Comparison of ENCODE assay signal across 17 cellular contexts in genomic region chr2:241562269-241562891, GRCh38. TPM values are rescaled to one million over a fixed set of nuclear protein-coding genes. Genes with fewer than 3 reads are reported as not detected.
DNase-seq lines count a peak whose midpoint lies in the region; ATAC-seq and TF ChIP-seq lines count a peak whose summit lies in the region.
"Had no signal": no experiment of that assay in that cellular context is flagged by ENCODE, and none has a peak within 500 bp of the region (broad histone marks: within the 10 kb centered on the region; RNA-seq: fewer than 3 reads in every experiment).

No MANE protein-coding gene starts in this region.

- H3K9me3 ChIP-seq in breast epithelium = no peaks in the 10 kb centered on the region
- no peaks in the 10 kb centered on the region for H3K9me3 ChIP-seq in esophagus (ENCODE audit: control insufficient read depth in 2 of 2, insufficient read depth in 1 of 2, low read depth in 1 of 2, low read length in 1 of 2)
- no peaks in the 10 kb centered on the region for H3K9me3 ChIP-seq in osteoblast (ENCODE audit: low read depth, low read length)
- H3K9me3 ChIP-seq: BE2C, HAP-1 had no signal

- H3K4me3 ChIP-seq in breast epithelium (peak overlapping the region in 1 of 3 donors; percentile 80), esophagus (ENCODE audit: low read depth in 1 of 2, low read length in 2 of 2) (peak overlapping the region; percentile 11 to 46), osteoblast (ENCODE audit: insufficient read depth, low read length) (peak overlapping the region; percentile 30)
- H3K4me3 ChIP-seq: HAP-1 had no signal

- peaks cover 53% of the 10 kb centered on the region for H3K79me2 ChIP-seq in osteoblast (ENCODE audit: insufficient read depth, low read length)

- no peak overlapping the region for H2AFZ ChIP-seq in osteoblast (ENCODE audit: low read length)

- no peak overlapping the region for H3K4me3 Mint-ChIP-seq in MCF 10A (ENCODE audit: unreplicated experiment)
- H3K4me3 Mint-ChIP-seq: activated B cell treated with CpG ODN at 0.5 μM for 24 hours; effector memory CD8-positive, alpha-beta T cell had no signal

- peaks cover 11% of the 10 kb centered on the region for H3K4me1 Mint-ChIP-seq in MCF 10A (ENCODE audit: insufficient read depth, unreplicated experiment)

- H3K27me3 Mint-ChIP-seq in MCF 10A (ENCODE audit: insufficient read depth, unreplicated experiment) = no peaks in the 10 kb centered on the region

- H3K36me3 Mint-ChIP-seq in MCF 10A (ENCODE audit: insufficient read depth, unreplicated experiment) = no peaks in the 10 kb centered on the region

- POLR2A ChIA-PET in MCF 10A (lab: Yijun Ruan, JAX) = interaction anchor here (0.5 to 0.7 kb wide), 2 partner anchors 12 to 173 kb away, joined by 3 read pairs; no protein-coding TSS in a partner anchor

- peaks cover 3 to 21% of the 10 kb centered on the region in 2 donors for H3K4me1 ChIP-seq in breast epithelium
- peaks cover 11 to 41% of the 10 kb centered on the region in 2 donors for H3K4me1 ChIP-seq in esophagus (ENCODE audit: control insufficient read depth in 2 of 2, insufficient read depth in 2 of 2, low read length in 1 of 2)
- peaks cover 26% of the 10 kb centered on the region for H3K4me1 ChIP-seq in osteoblast (ENCODE audit: insufficient read depth, low read length)

- no peak for TF ChIP-seq CTCF in breast epithelium (IDR thresholded peaks at IDR 0.05)
- TF ChIP-seq CTCF in MCF 10A (IDR thresholded peaks at IDR 0.05; ENCODE audit: unreplicated experiment) = no peak
- TF ChIP-seq CTCF in osteoblast (IDR thresholded peaks at IDR 0.05; ENCODE audit: extremely low read depth, low read depth, low read length) = no peak

- intact Hi-C loops in breast epithelium (cut with DNase I; ENCODE audit: low total_unique reads) = no loop called here
- intact Hi-C loops in MCF 10A (cut with micrococcal nuclease) = loop anchor here (5.0 kb wide), 1 partner anchor 225 kb away; no protein-coding TSS in a partner anchor

- H3K4me2 ChIP-seq in osteoblast (ENCODE audit: insufficient read depth, low read length) = peak overlapping the region; percentile 40

- no peak for TF ChIP-seq POLR2A in breast epithelium (IDR thresholded peaks at IDR 0.05)

- no peak overlapping the region for H3K27ac Mint-ChIP-seq in MCF 10A (ENCODE audit: low read depth, unreplicated experiment)
- H3K27ac Mint-ChIP-seq: activated B cell treated with CpG ODN at 0.5 μM for 24 hours; effector memory CD8-positive, alpha-beta T cell had no signal

- DNase-seq in breast epithelium (ENCODE audit: low spot score in 2 of 2) = no peak
- no peak for DNase-seq in MCF 10A (ENCODE audit: unreplicated experiment)
- DNase-seq in osteoblast (ENCODE audit: insufficient read length, low spot score, missing footprints) = peak; percentile 70
- DNase-seq in NCI-H1436 (lab: John Stamatoyannopoulos, UW) = no peak
- DNase-seq in T-helper 9 cell = no peak
- DNase-seq: activated B cell treated with CpG ODN at 0.5 μM for 24 hours; activated CD8-positive, alpha-beta memory T cell treated with anti-CD3 and anti-CD28 coated beads for 24 hours; central memory CD4-positive, alpha-beta T cell; effector memory CD8-positive, alpha-beta T cell; NCI-H1694; stimulated activated CD4-positive, alpha-beta T cell treated with anti-CD3 and anti-CD28 coated beads, Interleukin-4, amount 100 ng/mL, for 24 hours had no signal

- BruUV-seq in MCF 10A (replicated peaks; lab: Mats Ljungman, UMichigan) = no TSS peak

- H3K27ac ChIP-seq in breast epithelium (peak overlapping the region; percentile 58 to 87), esophagus (ENCODE audit: low read depth in 2 of 2, low read length in 1 of 2) (peak overlapping the region; percentile 30 to 79), osteoblast (ENCODE audit: low read depth, low read length) (peak overlapping the region; percentile 37)
- H3K27ac ChIP-seq: 22Rv1 had no signal

- no peaks in the 10 kb centered on the region for H3K36me3 ChIP-seq in breast epithelium
- peaks cover 0 to 14% of the 10 kb centered on the region in 2 donors for H3K36me3 ChIP-seq in esophagus (ENCODE audit: control insufficient read depth in 2 of 2, insufficient read depth in 2 of 2, low read length in 1 of 2)
- peaks cover 14% of the 10 kb centered on the region for H3K36me3 ChIP-seq in osteoblast (ENCODE audit: insufficient read depth, low read length)
- H3K36me3 ChIP-seq: BE2C, HAP-1 had no signal

- CTCF ChIA-PET in MCF 10A (lab: Yijun Ruan, JAX) = no interaction called here

- ATAC-seq in GM19452 (IDR thresholded peaks at IDR 0.05; ENCODE audit: unreplicated experiment) = no peak
- no peak for ATAC-seq in HG03460 (IDR thresholded peaks at IDR 0.05; ENCODE audit: unreplicated experiment)
- ATAC-seq: effector memory CD8-positive, alpha-beta T cell had no signal

- WGBS in esophagus, 2 donors = 70 to 73% methylated on average over 23 of the region's 23 CpGs

- H3K27me3 ChIP-seq in breast epithelium (no peaks in the 10 kb centered on the region), esophagus (ENCODE audit: control insufficient read depth in 1 of 2, insufficient read depth in 2 of 2, low read length in 2 of 2) (no peaks in the 10 kb centered on the region), osteoblast (ENCODE audit: insufficient read depth, low read length) (no peaks in the 10 kb centered on the region)
- H3K27me3 ChIP-seq: BE2C had no signal

- no peaks in the 10 kb centered on the region for H3K9me3 Mint-ChIP-seq in MCF 10A (ENCODE audit: unreplicated experiment)

- H4K20me1 ChIP-seq in osteoblast (ENCODE audit: insufficient read depth, low read length) = peaks cover 51% of the 10 kb centered on the region

RNA-seq across cellular contexts. Expression of gene BOK, which starts 3.8 kb away (rescaled TPM):
- 10 to 100 TPM; 32.2 to 77.6 (median 40.3) TPM for total RNA-seq in breast epithelium
- total RNA-seq in MCF 10A (2022) = 15.5 and 18.6 TPM in 2 replicates
- polyA plus RNA-seq in esophagus = 10 to 100 TPM; 29.8 to 38.7 TPM
- 33.3 and 41.3 TPM in 2 replicates for total RNA-seq in osteoblast
- total RNA-seq: activated B cell treated with CpG ODN at 0.5 μM for 24 hours had no signal

RNA-seq across cellular contexts. Expression of gene STK25, which starts 54.0 kb away (rescaled TPM):
- total RNA-seq in breast epithelium (100 to 1,000 TPM; 102 to 139 (median 126) TPM), MCF 10A (2022) (102 and 117 TPM in 2 replicates), osteoblast (189 and 227 TPM in 2 replicates)
- polyA plus RNA-seq in esophagus = 100 to 1,000 TPM; 116 to 132 TPM
